In the genomic region with DNA sequence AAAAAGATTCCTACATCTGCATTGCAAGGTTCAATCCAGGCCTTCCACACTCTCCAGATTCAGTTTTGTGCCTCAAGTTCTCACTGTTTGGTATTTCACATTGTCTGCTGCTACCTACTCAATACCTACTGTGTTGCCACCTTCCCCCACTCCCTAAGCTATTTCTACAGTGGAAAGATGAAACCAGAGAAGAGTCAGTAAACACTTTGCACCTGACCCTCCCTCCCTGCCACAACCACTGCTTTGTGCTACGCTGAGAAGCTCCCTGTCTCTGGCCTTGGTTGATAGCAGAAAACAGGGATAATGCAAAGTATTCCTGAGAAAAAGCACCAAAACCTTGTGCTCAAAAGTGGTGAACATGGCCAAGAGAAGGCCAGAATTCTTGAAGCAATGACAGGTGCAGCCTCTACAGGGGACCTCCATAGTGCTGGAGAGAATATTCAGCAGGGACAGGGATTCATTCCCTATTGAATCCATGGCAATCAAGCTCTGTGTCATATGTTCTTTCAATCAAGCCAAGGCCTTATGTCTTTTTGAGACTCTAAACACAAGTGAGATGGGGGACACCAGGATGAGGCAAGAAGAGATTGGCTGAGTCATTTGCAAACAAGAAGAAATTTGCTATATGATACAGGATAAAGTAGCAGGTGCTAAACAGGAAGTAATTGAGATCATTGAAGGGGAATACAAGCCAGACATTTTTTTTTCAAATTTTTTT, we compare ENCODE assay signal across 20 cellular contexts.
DNase-seq lines count a peak whose midpoint lies in the region; ATAC-seq, FAIRE-seq and TF ChIP-seq lines count a peak whose summit lies in the region.
"Had no signal": no experiment of that assay in that cellular context is flagged by ENCODE, and none has a peak within 500 bp of the region (broad histone marks: within the 10 kb centered on the region; RNA-seq: fewer than 3 reads in every experiment).

No MANE protein-coding gene starts in this region.

- no peak overlapping the region for H3K9ac ChIP-seq in GM12878 (ENCODE audit: control insufficient read depth, insufficient read depth, low read length)
- H3K9ac ChIP-seq in SK-N-SH, result no peak overlapping the region
- H3K9ac ChIP-seq in endodermal cell (ENCODE audit: extremely low read depth, low read length, poor library complexity, severe bottlenecking), result no peak overlapping the region
- H3K9ac ChIP-seq: BLaER1 treated with 17β-estradiol and CSF1 and Interleukin-3, amounts not matched to agents 10 nM and 100 nM had no signal

- H3K36me3 ChIP-seq in GM12878 (ENCODE audit: control insufficient read depth in 2 of 2, insufficient read depth in 2 of 2, low read length in 1 of 2), result no peaks in the 10 kb centered on the region
- no peaks in the 10 kb centered on the region for H3K36me3 ChIP-seq in SK-N-SH (replicated peaks in 1 of 2; ENCODE audit: control insufficient read depth in 1 of 2, insufficient read depth in 2 of 2, low read length in 1 of 2)
- H3K36me3 ChIP-seq in ascending aorta, result no peaks in the 10 kb centered on the region
- no peaks in the 10 kb centered on the region for H3K36me3 ChIP-seq in endodermal cell (ENCODE audit: control insufficient read depth, insufficient read depth, low read length)
- H3K36me3 ChIP-seq: BLaER1 treated with 17β-estradiol and CSF1 and Interleukin-3, amounts not matched to agents 10 nM and 100 nM; cardiac muscle cell; transverse colon had no signal

- H3K4me3 Mint-ChIP-seq in endodermal cell, result no peak overlapping the region
- H3K4me3 Mint-ChIP-seq: activated naive CD8-positive, alpha-beta T cell treated with anti-CD3 and anti-CD28 coated beads for 36 hours; neural crest cell had no signal

- SMC1A ChIA-PET in GM12878 (lab: Charles Lee; ENCODE audit: uncharacterized antibody, unreplicated experiment), result no interaction called here

- POLR2A ChIA-PET in GM12878 (lab: Charles Lee), result interaction anchor here (0.5 kb wide), 1 partner anchor 731 kb away, joined by 4 read pairs; no protein-coding TSS in a partner anchor
- POLR2A ChIA-PET in SK-N-SH (lab: Yijun Ruan, JAX), result no interaction called here

- in situ Hi-C loops in GM12878 (cut with MboI), result no loop called here

- H4K20me1 ChIP-seq in GM12878 (ENCODE audit: control insufficient read depth, insufficient read depth) (no peaks in the 10 kb centered on the region), SK-N-SH (ENCODE audit: insufficient read depth) (no peaks in the 10 kb centered on the region)
- H4K20me1 ChIP-seq: BLaER1 treated with 17β-estradiol and CSF1 and Interleukin-3, amounts not matched to agents 10 nM and 100 nM had no signal

- CTCF ChIA-PET in GM12878 (lab: Yijun Ruan, JAX) (no interaction called here), SK-N-SH (lab: Yijun Ruan, JAX) (no interaction called here)

- TF ChIP-seq EP300 in GM12878 (IDR thresholded peaks at IDR 0.05; ENCODE audit: borderline replicate concordance in 1 of 2, control insufficient read depth in 1 of 2, low read depth in 2 of 2, low read length in 2 of 2) (no peak), SK-N-SH (IDR thresholded peaks at IDR 0.05; ENCODE audit: borderline replicate concordance in 1 of 2, low read depth in 1 of 2, low read length in 1 of 2) (no peak)

- 36% methylated on average over 1 of the region's 1 CpG for WGBS in GM12878 (ENCODE audit: insufficient coverage, insufficient replicate concordance, low lambda C conversion rate, missing lambda C conversion rate)
- 24% methylated on average over 1 of the region's 1 CpG for WGBS in SK-N-SH (ENCODE audit: low lambda C conversion rate)
- WGBS in endodermal cell (ENCODE audit: insufficient coverage in 1 of 2, insufficient read length in 1 of 2), 2 experiments, result 82% methylated on average over 1 of the region's 1 CpG; no CpG with 5 or more reads in 1 of the 2 experiments

- H3K27ac Mint-ChIP-seq in endodermal cell, result no peak overlapping the region
- H3K27ac Mint-ChIP-seq: activated naive CD8-positive, alpha-beta T cell treated with anti-CD3 and anti-CD28 coated beads for 36 hours had no signal

- no peak for TF ChIP-seq POLR2A in GM12878 (IDR thresholded peaks at IDR 0.05; ENCODE audit: low read depth, low read length)

- FAIRE-seq in GM12878 (lab: Jason Lieb, UNC), result no peak
- FAIRE-seq: GM12891 had no signal

- no peak for TF ChIP-seq CTCF in GM12878 (IDR thresholded peaks at IDR 0.05 in 2 of 3, conservative IDR thresholded peaks at IDR 0.05 in 1 of 3; ENCODE audit: control insufficient read depth in 2 of 3, extremely low read depth in 1 of 3, insufficient read depth in 1 of 3, low read depth in 3 of 3, low read length in 3 of 3)
- no peak for TF ChIP-seq CTCF in SK-N-SH (IDR thresholded peaks at IDR 0.05)
- TF ChIP-seq CTCF in ascending aorta (IDR thresholded peaks at IDR 0.05), result no peak
- TF ChIP-seq CTCF in endodermal cell (conservative IDR thresholded peaks at IDR 0.05), result no peak

- no peaks in the 10 kb centered on the region for H3F3A ChIP-seq in SK-N-SH (replicated peaks; ENCODE audit: insufficient read depth)

- DNase-seq in DMS153 (lab: John Stamatoyannopoulos, UW) (peak; percentile 46), LHCN-M2 (ENCODE audit: low read depth) (peak; percentile 76), NCI-H2171 treated with DMSO at 0.1 percent for 48 hours (lab: John Stamatoyannopoulos, UW) (peak; percentile 95), GM12878 (ENCODE audit: low read depth, low spot score) (no peak), COLO829 (ENCODE audit: low spot score) (no peak), SK-N-SH (no peak), ascending aorta (ENCODE audit: low spot score in 2 of 2) (no peak), endodermal cell (no peak)
- DNase-seq: activated CD8-positive, alpha-beta memory T cell treated with anti-CD3 and anti-CD28 coated beads, Interleukin-2, amount 50 U/mL, for 4 hours; activated naive CD8-positive, alpha-beta T cell treated with anti-CD3 and anti-CD28 coated beads for 36 hours; effector CD8-positive, alpha-beta T cell; NCI-H1048; OCI-M1; stimulated activated CD4-positive, alpha-beta T cell treated with anti-CD3 and anti-CD28 coated beads, Interleukin-2, amount 100 ng/mL, for 24 hours; transverse colon had no signal

- no peaks in the 10 kb centered on the region for H3K9me3 Mint-ChIP-seq in endodermal cell
- H3K9me3 Mint-ChIP-seq: activated naive CD8-positive, alpha-beta T cell treated with anti-CD3 and anti-CD28 coated beads for 36 hours; neural crest cell had no signal

- H3K27me3 Mint-ChIP-seq in endodermal cell (ENCODE audit: insufficient read depth), result no peaks in the 10 kb centered on the region
- H3K27me3 Mint-ChIP-seq: activated naive CD8-positive, alpha-beta T cell treated with anti-CD3 and anti-CD28 coated beads for 36 hours had no signal

- H3K4me2 ChIP-seq in GM12878 (ENCODE audit: control insufficient read depth, insufficient read depth) (no peak overlapping the region), SK-N-SH (no peak overlapping the region)
- H3K4me2 ChIP-seq: BLaER1 treated with 17β-estradiol and CSF1 and Interleukin-3, amounts not matched to agents 10 nM and 100 nM had no signal

- H3K27me3 ChIP-seq in GM12878 (replicated peaks in 1 of 2; ENCODE audit: control insufficient read depth in 2 of 2, insufficient read depth in 2 of 2, low read length in 1 of 2) (no peaks in the 10 kb centered on the region), SK-N-SH (ENCODE audit: insufficient read depth) (no peaks in the 10 kb centered on the region; the same call in 1 of the 2 replicates), ascending aorta (no peaks in the 10 kb centered on the region), endodermal cell (ENCODE audit: control insufficient read depth, insufficient read depth, low read length, poor library complexity, severe bottlenecking) (no peaks in the 10 kb centered on the region)
- H3K27me3 ChIP-seq: BLaER1 treated with 17β-estradiol and CSF1 and Interleukin-3, amounts not matched to agents 10 nM and 100 nM; cardiac muscle cell; transverse colon had no signal

- H2AFZ ChIP-seq in GM12878 (ENCODE audit: control insufficient read depth, low read depth, low read length), result no peak overlapping the region
- H2AFZ ChIP-seq in SK-N-SH (ENCODE audit: low read depth), result no peak overlapping the region

- TF ChIP-seq RAD21 in GM12878 (IDR thresholded peaks at IDR 0.05; ENCODE audit: insufficient read depth, low read depth, low read length), result no peak
- TF ChIP-seq RAD21 in SK-N-SH (IDR thresholded peaks at IDR 0.05; ENCODE audit: low read length), result no peak

- no peaks in the 10 kb centered on the region for H3K36me3 Mint-ChIP-seq in endodermal cell (ENCODE audit: low read depth)
- H3K36me3 Mint-ChIP-seq: activated naive CD8-positive, alpha-beta T cell treated with anti-CD3 and anti-CD28 coated beads for 36 hours had no signal

- intact Hi-C loops in GM12878 (cut with micrococcal nuclease; ENCODE audit: unreplicated experiment), result no loop called here
- intact Hi-C loops in ascending aorta (cut with DNase I), result no loop called here

- H3K27ac ChIP-seq in GM12878 (ENCODE audit: control insufficient read depth, insufficient read depth) (no peak overlapping the region), SK-N-SH (ENCODE audit: low read depth in 2 of 2, low read length in 1 of 2) (no peak overlapping the region), ascending aorta (no peak overlapping the region), endodermal cell (ENCODE audit: low read depth, low read length) (no peak overlapping the region)
- H3K27ac ChIP-seq: BLaER1 treated with 17β-estradiol and CSF1 and Interleukin-3, amounts not matched to agents 10 nM and 100 nM; cardiac muscle cell; transverse colon had no signal

- no peaks in the 10 kb centered on the region for H3K9me2 ChIP-seq in SK-N-SH

- H3K4me1 Mint-ChIP-seq in endodermal cell, result peaks cover 7% of the 10 kb centered on the region
- H3K4me1 Mint-ChIP-seq: neural crest cell had no signal

- H3K4me3 ChIP-seq in GM12878, result no peak overlapping the region
- H3K4me3 ChIP-seq in SK-N-SH (ENCODE audit: low read depth in 2 of 2, low read length in 1 of 2), result no peak overlapping the region
- no peak overlapping the region for H3K4me3 ChIP-seq in ascending aorta
- no peak overlapping the region for H3K4me3 ChIP-seq in endodermal cell (ENCODE audit: low read length)
- H3K4me3 ChIP-seq: BLaER1 treated with 17β-estradiol and CSF1 and Interleukin-3, amounts not matched to agents 10 nM and 100 nM; cardiac muscle cell; lung; transverse colon had no signal

- BruUV-seq in GM12878 (replicated peaks; lab: Mats Ljungman, UMichigan), result no TSS peak

- no peak for ATAC-seq in GM12878

- H3K9me3 ChIP-seq in GM12878 (replicated peaks; ENCODE audit: control insufficient read depth, insufficient read depth, low read length) (no peaks in the 10 kb centered on the region), SK-N-SH (no peaks in the 10 kb centered on the region), ascending aorta (no peaks in the 10 kb centered on the region), endodermal cell (ENCODE audit: control insufficient read depth, low read length) (no peaks in the 10 kb centered on the region)
- H3K9me3 ChIP-seq: transverse colon had no signal

- RAD21 ChIA-PET in GM12878 (lab: Charles Lee; ENCODE audit: unreplicated experiment), result no interaction called here

- no peaks in the 10 kb centered on the region for H3K79me2 ChIP-seq in GM12878 (ENCODE audit: control insufficient read depth, insufficient read depth, low read length)
- no peaks in the 10 kb centered on the region for H3K79me2 ChIP-seq in SK-N-SH (ENCODE audit: insufficient read depth)

- no peaks in the 10 kb centered on the region for H3K4me1 ChIP-seq in GM12878 (ENCODE audit: control insufficient read depth, insufficient read depth, low read length)
- H3K4me1 ChIP-seq in SK-N-SH (ENCODE audit: control insufficient read depth in 1 of 2, insufficient read depth in 2 of 2, low read depth in 1 of 2, low read length in 1 of 2), result no peaks in the 10 kb centered on the region
- no peaks in the 10 kb centered on the region for H3K4me1 ChIP-seq in ascending aorta
- H3K4me1 ChIP-seq in endodermal cell (ENCODE audit: control insufficient read depth, insufficient read depth, low read length), result no peaks in the 10 kb centered on the region
- H3K4me1 ChIP-seq: transverse colon had no signal

Comparison
In these comparisons a context has a peak if more than half of its experiments do, and no peak if none do; other contexts are left out.
1. DNase-seq: peak in DMS153 (single experiment), LHCN-M2 (single experiment) and NCI-H2171 treated with DMSO at 0.1 percent for 48 hours (single experiment); none in GM12878 (single experiment), COLO829 (single experiment), SK-N-SH (single experiment), ascending aorta (0 of 2) and endodermal cell (single experiment).